9 cellular contexts compared by ENCODE assay signal in genomic region chr13:97226013-97226412, GRCh38. TPM values are rescaled to one million over a fixed set of nuclear protein-coding genes. Genes with fewer than 3 reads are reported as not detected.
DNase-seq lines count a peak whose midpoint lies in the region; ATAC-seq, FAIRE-seq and TF ChIP-seq lines count a peak whose summit lies in the region.
"Had no signal": no experiment of that assay in that cellular context is flagged by ENCODE, and none has a peak within 500 bp of the region (broad histone marks: within the 10 kb centered on the region; RNA-seq: fewer than 3 reads in every experiment).

No MANE protein-coding gene starts in this region.

- peak; percentile 57 for DNase-seq in G401 (ENCODE audit: low spot score)
- no peak for DNase-seq in epithelial cell of esophagus (ENCODE audit: low read depth)
- DNase-seq in RCC 7860 (ENCODE audit: low spot score): no peak
- DNase-seq in stimulated activated CD4-positive, alpha-beta T cell treated with anti-CD3 and anti-CD28 coated beads, Interleukin-12 subunit alpha, Interleukin-12 subunit beta, amount 100 ng/mL, for 4 hours: no peak
- DNase-seq in small intestine: no peak

- H3K27me3 ChIP-seq in OCI-LY1 (ENCODE audit: insufficient read depth, low read length) (no peaks in the 10 kb centered on the region), rectal smooth muscle tissue (ENCODE audit: control insufficient read depth, insufficient read depth, low read length) (no peaks in the 10 kb centered on the region), small intestine (ENCODE audit: control insufficient read depth in 2 of 2, insufficient read depth in 2 of 2, low read length in 2 of 2) (no peaks in the 10 kb centered on the region)

- peaks cover 67% of the 10 kb centered on the region for H3K79me2 ChIP-seq in OCI-LY1 (ENCODE audit: insufficient read depth, low read length)

- peak overlapping the region; percentile 68; the same call in 1 of the 2 replicates for H3K9ac ChIP-seq in OCI-LY1 (ENCODE audit: low read length)
- H3K9ac ChIP-seq in rectal smooth muscle tissue (ENCODE audit: low read length): no peak overlapping the region

- no peaks in the 10 kb centered on the region for H3F3A ChIP-seq in OCI-LY1 (ENCODE audit: insufficient read depth, low read length)

- peak overlapping the region; percentile 81 for H3K4me2 ChIP-seq in OCI-LY1 (ENCODE audit: low read length)

- no peak for ATAC-seq in GM18907 (IDR thresholded peaks at IDR 0.05; ENCODE audit: unreplicated experiment)

- H3K9me2 ChIP-seq in OCI-LY1 (ENCODE audit: low read depth, low read length): no peaks in the 10 kb centered on the region

- no peak overlapping the region for H2AFZ ChIP-seq in OCI-LY1 (ENCODE audit: low read length)

- FAIRE-seq in RCC 7860 (lab: Jason Lieb, UNC): no peak
- FAIRE-seq in small intestine (lab: Jason Lieb, UNC): no peak

- H3K27ac ChIP-seq in OCI-LY1 (ENCODE audit: low read depth, low read length, poor library complexity, severe bottlenecking): peak overlapping the region; percentile 82
- peak overlapping the region; percentile 99 for H3K27ac ChIP-seq in rectal smooth muscle tissue (ENCODE audit: low read depth, low read length)
- H3K27ac ChIP-seq in small intestine (ENCODE audit: low read depth in 1 of 2, low read length in 1 of 2): peak overlapping the region in 1 of 2 donors; percentile 39
- H3K27ac ChIP-seq: SK-N-MC had no signal

- H3K36me3 ChIP-seq in OCI-LY1 (ENCODE audit: insufficient read depth, low read length) (no peaks in the 10 kb centered on the region), rectal smooth muscle tissue (ENCODE audit: control insufficient read depth, insufficient read depth, low read length) (no peaks in the 10 kb centered on the region), small intestine (ENCODE audit: control insufficient read depth in 2 of 2, insufficient read depth in 2 of 2, low read length in 2 of 2) (no peaks in the 10 kb centered on the region)

- H3K9me3 ChIP-seq in OCI-LY1 (ENCODE audit: low read length) (no peaks in the 10 kb centered on the region), small intestine (ENCODE audit: control insufficient read depth, low read depth) (no peaks in the 10 kb centered on the region)

- H3K4me1 ChIP-seq in OCI-LY1 (ENCODE audit: insufficient read depth, low read length, severe bottlenecking) (peaks cover 50% of the 10 kb centered on the region), rectal smooth muscle tissue (ENCODE audit: control insufficient read depth, insufficient read depth, low read length) (peaks cover 25% of the 10 kb centered on the region), small intestine (ENCODE audit: control insufficient read depth in 2 of 2, insufficient read depth in 1 of 2, low read depth in 1 of 2, low read length in 1 of 2) (peaks cover 13 to 25% of the 10 kb centered on the region in 2 donors)

- WGBS in small intestine, 3 donors: 18 to 45% (median 27%) methylated on average over 8 of the region's 8 CpGs

- H3K4me3 ChIP-seq in OCI-LY1 (ENCODE audit: low read depth, low read length, poor library complexity, severe bottlenecking) (peak overlapping the region; percentile 70), epithelial cell of esophagus (ENCODE audit: low read length) (peak overlapping the region; percentile 81), rectal smooth muscle tissue (ENCODE audit: low read length) (peak overlapping the region; percentile 85), small intestine (ENCODE audit: low read depth in 1 of 2, low read length in 2 of 2) (no peak overlapping the region)

- TF ChIP-seq CTCF in OCI-LY1 (IDR thresholded peaks at IDR 0.05; ENCODE audit: low read length) (no peak), epithelial cell of esophagus (IDR thresholded peaks at IDR 0.05; ENCODE audit: insufficient read depth, low read depth, low read length, missing control alignments) (no peak)

- no peaks in the 10 kb centered on the region for H4K20me1 ChIP-seq in OCI-LY1 (ENCODE audit: insufficient read depth, low read length)

- in situ Hi-C loops in G401 (cut with HindIII; ENCODE audit: low sequenced_read_pairs): no loop called here

RNA-seq across cellular contexts. Expression of gene MBNL2, which starts 3.9 kb away (rescaled TPM):
- 1.7 and 3.0 TPM in 2 replicates for total RNA-seq in G401 (2014; rRNA removed; shearing (Covaris generic))
- polyA plus RNA-seq in small intestine: 10 to 100 TPM; 12.1 to 13.6 (median 12.7) TPM

Comparison
In these comparisons a context has a peak if more than half of its experiments do, and no peak if none do; other contexts are left out.
1. H3K4me3 ChIP-seq: peak in OCI-LY1 (single experiment), epithelial cell of esophagus (single experiment) and rectal smooth muscle tissue (single experiment); none in small intestine (0 of 2).